8 cellular contexts compared by ENCODE assay signal in genomic region chr14:103522028-103522581, GRCh38. TPM values are rescaled to one million over a fixed set of nuclear protein-coding genes. Genes with fewer than 3 reads are reported as not detected.
DNase-seq lines count a peak whose midpoint lies in the region; ATAC-seq, FAIRE-seq and TF ChIP-seq lines count a peak whose summit lies in the region.

No MANE protein-coding gene starts in this region.

- H3K36me3 ChIP-seq in ectodermal cell (ENCODE audit: control insufficient read depth, insufficient read depth, low read length) (no peaks in the 10 kb centered on the region), muscle layer of duodenum (ENCODE audit: control insufficient read depth in 1 of 2, insufficient read depth in 2 of 2, low read length in 2 of 2) (peaks cover 0 to 4% of the 10 kb centered on the region in 2 donors)

- no peak for TF ChIP-seq CTCF in D721Med (IDR thresholded peaks at IDR 0.05; ENCODE audit: insufficient read depth, missing control alignments)

- H3K4me1 ChIP-seq in ectodermal cell (ENCODE audit: control insufficient read depth, insufficient read depth, low read length) (peaks cover 43% of the 10 kb centered on the region), muscle layer of duodenum (ENCODE audit: control insufficient read depth in 1 of 2, insufficient read depth in 2 of 2, low read length in 2 of 2) (peaks cover 6 to 49% of the 10 kb centered on the region in 2 donors)

- H3K27me3 ChIP-seq in ectodermal cell (ENCODE audit: control insufficient read depth, insufficient read depth, low read length, poor library complexity, severe bottlenecking) (peaks cover 38% of the 10 kb centered on the region), muscle layer of duodenum (ENCODE audit: low read depth, low read length) (no peaks in the 10 kb centered on the region)

- ATAC-seq in HG03095 (IDR thresholded peaks at IDR 0.05; ENCODE audit: unreplicated experiment), result no peak
- ATAC-seq in HG03039 (IDR thresholded peaks at IDR 0.05; ENCODE audit: unreplicated experiment), result no peak

- DNase-seq in ELR (ENCODE audit: low read depth) (peak; percentile 35), NCI-H748 (lab: John Stamatoyannopoulos, UW; ENCODE audit: unreplicated experiment) (peak; percentile 76), D721Med (ENCODE audit: insufficient read length, low spot score) (no peak), HTR-8/SVneo (ENCODE audit: insufficient read length, low spot score) (no peak)

- H3K27ac ChIP-seq in ectodermal cell (ENCODE audit: insufficient read depth, low read depth, low read length, poor library complexity, severe bottlenecking), result peak overlapping the region; percentile 16
- H3K27ac ChIP-seq in muscle layer of duodenum (ENCODE audit: low read length), result no peak overlapping the region

- no peak for FAIRE-seq in D721Med (lab: Jason Lieb, UNC)
- FAIRE-seq in HTR-8/SVneo (lab: Jason Lieb, UNC), result no peak

- no peaks in the 10 kb centered on the region for H3K9me3 ChIP-seq in ectodermal cell (ENCODE audit: control insufficient read depth, low read length)
- H3K9me3 ChIP-seq in muscle layer of duodenum (ENCODE audit: control insufficient read depth in 1 of 2, low read length in 2 of 2), result no peaks in the 10 kb centered on the region

- peak overlapping the region; percentile 67 for H3K4me3 ChIP-seq in ectodermal cell (ENCODE audit: insufficient read depth, low read depth, low read length)
- peak overlapping the region; percentile 46 to 82 for H3K4me3 ChIP-seq in muscle layer of duodenum (ENCODE audit: low read depth in 1 of 2, low read length in 2 of 2)

- WGBS in ectodermal cell, 2 experiments, result 0% methylated on average over 64 of the region's 64 CpGs

RNA-seq across cellular contexts. Expression of gene CKB, which starts 0.5 kb away (rescaled TPM):
- 293 TPM for polyA plus RNA-seq in ectodermal cell (2013, experiment 1 of 4)
- polyA plus RNA-seq in ectodermal cell (2013, experiment 2 of 4), result 253 TPM
- 281 TPM for polyA plus RNA-seq in ectodermal cell (2013, experiment 3 of 4)
- polyA plus RNA-seq in ectodermal cell (2013, experiment 4 of 4), result 303 TPM

RNA-seq across cellular contexts. Expression of gene TRMT61A, which starts 6.9 kb away (rescaled TPM):
- 4.6 TPM for polyA plus RNA-seq in ectodermal cell (2013, experiment 1 of 4)
- polyA plus RNA-seq in ectodermal cell (2013, experiment 2 of 4), result 4.4 TPM
- 3.9 TPM for polyA plus RNA-seq in ectodermal cell (2013, experiment 3 of 4)
- 3.8 TPM for polyA plus RNA-seq in ectodermal cell (2013, experiment 4 of 4)

RNA-seq across cellular contexts. Expression of gene BAG5, which starts 40.4 kb away (rescaled TPM):
- polyA plus RNA-seq in ectodermal cell (2013, experiment 1 of 4), result 28.7 TPM
- polyA plus RNA-seq in ectodermal cell (2013, experiment 2 of 4), result 26.9 TPM
- polyA plus RNA-seq in ectodermal cell (2013, experiment 3 of 4), result 18.3 TPM
- 21.0 TPM for polyA plus RNA-seq in ectodermal cell (2013, experiment 4 of 4)

RNA-seq across cellular contexts. Expression of gene COA8, which starts 40.7 kb away (rescaled TPM):
- polyA plus RNA-seq in ectodermal cell (2013, experiment 1 of 4), result 28.8 TPM
- 32.2 TPM for polyA plus RNA-seq in ectodermal cell (2013, experiment 2 of 4)
- 31.8 TPM for polyA plus RNA-seq in ectodermal cell (2013, experiment 3 of 4)
- 51.8 TPM for polyA plus RNA-seq in ectodermal cell (2013, experiment 4 of 4)

Comparison
In these comparisons a context has a peak if more than half of its experiments do, and no peak if none do; other contexts are left out.
1. DNase-seq: peak in ELR (single experiment) and NCI-H748 (single experiment); none in D721Med (single experiment) and HTR-8/SVneo (single experiment).